Comparison of ENCODE assay signal across 8 cellular contexts in genomic region chr4:1310031-1310795, GRCh38. TPM values are rescaled to one million over a fixed set of nuclear protein-coding genes. Genes with fewer than 3 reads are reported as not detected.
DNase-seq lines count a peak whose midpoint lies in the region; ATAC-seq and TF ChIP-seq lines count a peak whose summit lies in the region.

No MANE protein-coding gene starts in this region.

- peaks cover 52 to 72% (median 57%) of the 10 kb centered on the region in 3 donors for H3K4me1 Mint-ChIP-seq in CD8-positive, alpha-beta memory T cell
- H3K4me1 Mint-ChIP-seq in activated naive CD8-positive, alpha-beta T cell treated with anti-CD3 and anti-CD28 coated beads, Interleukin-2, amount 10 ng/mL, durations not matched to agents 7 days and 5 days, result peaks cover 49% of the 10 kb centered on the region

- H3K27me3 Mint-ChIP-seq in CD8-positive, alpha-beta memory T cell, result no peaks in the 10 kb centered on the region
- no peaks in the 10 kb centered on the region for H3K27me3 Mint-ChIP-seq in activated naive CD8-positive, alpha-beta T cell treated with anti-CD3 and anti-CD28 coated beads, Interleukin-2, amount 10 ng/mL, durations not matched to agents 7 days and 5 days

- H3K27me3 ChIP-seq in CD8-positive, alpha-beta memory T cell (ENCODE audit: insufficient read depth, low read length, poor library complexity, severe bottlenecking), result no peaks in the 10 kb centered on the region
- no peaks in the 10 kb centered on the region for H3K27me3 ChIP-seq in left ventricle myocardium inferior (ENCODE audit: low read depth)
- H3K27me3 ChIP-seq in prostate gland (replicated peaks; ENCODE audit: insufficient read depth), result no peaks in the 10 kb centered on the region

- no peak for TF ChIP-seq CTCF in left ventricle myocardium inferior (IDR thresholded peaks at IDR 0.05; ENCODE audit: borderline replicate concordance)
- TF ChIP-seq CTCF in prostate gland (IDR thresholded peaks at IDR 0.05), result no peak

- H3K36me3 Mint-ChIP-seq in CD8-positive, alpha-beta memory T cell, result peaks cover 4 to 52% (median 7%) of the 10 kb centered on the region in 3 donors
- peaks cover 33% of the 10 kb centered on the region for H3K36me3 Mint-ChIP-seq in activated naive CD8-positive, alpha-beta T cell treated with anti-CD3 and anti-CD28 coated beads, Interleukin-2, amount 10 ng/mL, durations not matched to agents 7 days and 5 days

- H3K27ac ChIP-seq in CD8-positive, alpha-beta memory T cell (ENCODE audit: low read depth, low read length), result no peak overlapping the region
- H3K27ac ChIP-seq in left ventricle myocardium inferior (replicated peaks), result peak overlapping the region; percentile 66
- peak overlapping the region; percentile 66 to 79 for H3K27ac ChIP-seq in prostate gland

- peak overlapping the region; percentile 78 to 84 (median 80) for H3K4me3 Mint-ChIP-seq in CD8-positive, alpha-beta memory T cell
- H3K4me3 Mint-ChIP-seq in activated naive CD8-positive, alpha-beta T cell treated with anti-CD3 and anti-CD28 coated beads, Interleukin-2, amount 10 ng/mL, durations not matched to agents 7 days and 5 days, result peak overlapping the region; percentile 81

- no peaks in the 10 kb centered on the region for H3K9me3 Mint-ChIP-seq in CD8-positive, alpha-beta memory T cell
- no peaks in the 10 kb centered on the region for H3K9me3 Mint-ChIP-seq in activated naive CD8-positive, alpha-beta T cell treated with anti-CD3 and anti-CD28 coated beads, Interleukin-2, amount 10 ng/mL, durations not matched to agents 7 days and 5 days

- POLR2A ChIA-PET in CD8-positive, alpha-beta memory T cell (lab: Charles Lee), result interaction anchor here (3.0 kb wide), 1 partner anchor 20 kb away, joined by 11 read pairs; the partner anchor contains the start of gene MAEA
- POLR2A ChIA-PET in activated naive CD8-positive, alpha-beta T cell treated with anti-CD3 and anti-CD28 coated beads, Interleukin-2, amount 10 ng/mL, durations not matched to agents 7 days and 5 days (lab: Charles Lee), result interaction anchor here (0.6 to 2.3 kb wide), 4 partner anchors 19 to 646 kb away, joined by 3 to 8 read pairs (median 3); no protein-coding TSS in a partner anchor

- intact Hi-C loops in left ventricle myocardium inferior (cut with micrococcal nuclease), result no loop called here
- intact Hi-C loops in prostate gland (cut with DNase I), result no loop called here

- ATAC-seq in activated naive CD8-positive, alpha-beta T cell treated with anti-CD3 and anti-CD28 coated beads, Interleukin-2, amount 10 ng/mL, durations not matched to agents 7 days and 5 days (ENCODE audit: low read depth), result no peak

- 55% methylated on average over 28 of the region's 32 CpGs for WGBS in prostate gland

- TF ChIP-seq POLR2A in prostate gland (IDR thresholded peaks at IDR 0.05), result no peak

- CTCF ChIA-PET in CD8-positive, alpha-beta memory T cell (lab: Charles Lee), result interaction anchor here (0.7 to 3.1 kb wide), 5 partner anchors 9 to 42 kb away, joined by 3 to 7 read pairs (median 4); partner anchors contain the start of genes MAEA and UVSSA

- peaks cover 23% of the 10 kb centered on the region for H3K36me3 ChIP-seq in CD8-positive, alpha-beta memory T cell (ENCODE audit: insufficient read depth, low read length)
- H3K36me3 ChIP-seq in left ventricle myocardium inferior, result peaks cover 32% of the 10 kb centered on the region
- H3K36me3 ChIP-seq in prostate gland, result peaks cover 7 to 9% of the 10 kb centered on the region in 2 donors

- no peaks in the 10 kb centered on the region for H3K9me3 ChIP-seq in CD8-positive, alpha-beta memory T cell (ENCODE audit: low read length)
- H3K9me3 ChIP-seq in left ventricle myocardium inferior (replicated peaks), result no peaks in the 10 kb centered on the region
- no peaks in the 10 kb centered on the region for H3K9me3 ChIP-seq in prostate gland

- H3K4me3 ChIP-seq in CD8-positive, alpha-beta memory T cell (ENCODE audit: low read length), result peak overlapping the region; percentile 11
- peak overlapping the region; percentile 60 for H3K4me3 ChIP-seq in left ventricle myocardium inferior
- peak overlapping the region; percentile 27 to 32 for H3K4me3 ChIP-seq in prostate gland

- peak in 1 of 5 donors; percentile 47 for DNase-seq in CD8-positive, alpha-beta memory T cell
- DNase-seq in activated naive CD8-positive, alpha-beta T cell treated with anti-CD3 and anti-CD28 coated beads, Interleukin-2, amount 10 ng/mL, durations not matched to agents 7 days and 5 days, result no peak
- DNase-seq in left ventricle myocardium inferior, result no peak
- DNase-seq in prostate gland (ENCODE audit: low spot score), result no peak
- DNase-seq in MV-4-11 (lab: John Stamatoyannopoulos, UW), result no peak
- DNase-seq in DMS79 treated with DMSO at 0.1 percent for 48 hours (lab: John Stamatoyannopoulos, UW), result no peak
- DNase-seq in NAMALWA (ENCODE audit: low spot score), result no peak
- no peak for DNase-seq in iPS-NIHi7 (ENCODE audit: extremely low spot score)

- H3K27ac Mint-ChIP-seq in CD8-positive, alpha-beta memory T cell, result peak overlapping the region; percentile 33 to 95 (median 80)
- peak overlapping the region; percentile 34 for H3K27ac Mint-ChIP-seq in activated naive CD8-positive, alpha-beta T cell treated with anti-CD3 and anti-CD28 coated beads, Interleukin-2, amount 10 ng/mL, durations not matched to agents 7 days and 5 days

- peaks cover 54% of the 10 kb centered on the region for H3K4me1 ChIP-seq in CD8-positive, alpha-beta memory T cell (ENCODE audit: insufficient read depth, low read length)
- H3K4me1 ChIP-seq in left ventricle myocardium inferior (peaks cover 43% of the 10 kb centered on the region), prostate gland (replicated peaks) (peaks cover 3% of the 10 kb centered on the region)

RNA-seq across cellular contexts. Expression of gene MAEA, which starts 20.5 kb away (rescaled TPM):
- 10 to 100 TPM; 59.4 to 63.8 TPM for total RNA-seq in CD8-positive, alpha-beta memory T cell
- polyA plus RNA-seq in CD8-positive, alpha-beta memory T cell, result 75.3 TPM
- total RNA-seq in activated naive CD8-positive, alpha-beta T cell treated with anti-CD3 and anti-CD28 coated beads, Interleukin-2, amount 10 ng/mL, durations not matched to agents 7 days and 5 days, result 10 to 100 TPM; 73.2 to 82.9 TPM
- total RNA-seq in left ventricle myocardium inferior (49.5 TPM), prostate gland (100 to 1,000 TPM in 1 of 2 donors, 10 to 100 TPM in 1; 76.0 to 110 TPM)

RNA-seq across cellular contexts. Expression of gene UVSSA, which starts 36.8 kb away (rescaled TPM):
- 10 to 100 TPM; 16.8 to 19.0 TPM for total RNA-seq in CD8-positive, alpha-beta memory T cell
- polyA plus RNA-seq in CD8-positive, alpha-beta memory T cell, result 6.9 TPM
- 10 to 100 TPM; 30.0 to 30.9 TPM for total RNA-seq in activated naive CD8-positive, alpha-beta T cell treated with anti-CD3 and anti-CD28 coated beads, Interleukin-2, amount 10 ng/mL, durations not matched to agents 7 days and 5 days
- 5.9 TPM for total RNA-seq in left ventricle myocardium inferior
- 10 to 100 TPM; 20.8 to 47.9 TPM for total RNA-seq in prostate gland
